ENCODE assay signal across 2 cellular contexts in the genomic region with DNA sequence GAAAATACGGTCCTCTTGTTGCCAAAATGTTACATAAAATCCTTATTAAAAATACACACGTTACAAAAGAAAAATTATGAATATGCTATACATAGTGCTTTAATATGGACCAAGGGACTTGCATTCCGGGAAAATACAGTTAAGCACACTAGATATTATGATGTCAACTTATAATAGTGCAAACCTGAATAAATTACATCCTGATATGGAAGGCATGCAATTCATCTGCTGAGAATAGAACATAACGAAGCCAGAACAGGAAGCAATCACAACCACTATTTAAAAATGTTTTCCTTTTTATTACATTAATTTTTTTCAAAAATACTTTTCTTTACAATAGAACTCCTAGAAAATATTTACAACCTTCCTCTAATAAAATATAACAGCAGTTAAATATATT.
TF ChIP-seq lines count a peak whose summit lies in the region.

No MANE protein-coding gene starts in this region.

TF ChIP-seq in HCT116, 20 proteins besides CTCF, POLR2A, EP300 and RAD21 (continued from another document):
- no peak for TF ChIP-seq TCF7L2 (IDR thresholded peaks at IDR 0.05; ENCODE audit: borderline replicate concordance, extremely low read depth, insufficient read depth, insufficient read length)
- TF ChIP-seq POLR2AphosphoS5 (IDR thresholded peaks at IDR 0.05; ENCODE audit: low read depth, low read length), result no peak
- TF ChIP-seq FOSL1 (IDR thresholded peaks at IDR 0.05; ENCODE audit: low read depth), result no peak
- no peak for TF ChIP-seq EZH2phosphoT487 (IDR thresholded peaks at IDR 0.05; ENCODE audit: borderline replicate concordance)
- TF ChIP-seq, protein P1, sequence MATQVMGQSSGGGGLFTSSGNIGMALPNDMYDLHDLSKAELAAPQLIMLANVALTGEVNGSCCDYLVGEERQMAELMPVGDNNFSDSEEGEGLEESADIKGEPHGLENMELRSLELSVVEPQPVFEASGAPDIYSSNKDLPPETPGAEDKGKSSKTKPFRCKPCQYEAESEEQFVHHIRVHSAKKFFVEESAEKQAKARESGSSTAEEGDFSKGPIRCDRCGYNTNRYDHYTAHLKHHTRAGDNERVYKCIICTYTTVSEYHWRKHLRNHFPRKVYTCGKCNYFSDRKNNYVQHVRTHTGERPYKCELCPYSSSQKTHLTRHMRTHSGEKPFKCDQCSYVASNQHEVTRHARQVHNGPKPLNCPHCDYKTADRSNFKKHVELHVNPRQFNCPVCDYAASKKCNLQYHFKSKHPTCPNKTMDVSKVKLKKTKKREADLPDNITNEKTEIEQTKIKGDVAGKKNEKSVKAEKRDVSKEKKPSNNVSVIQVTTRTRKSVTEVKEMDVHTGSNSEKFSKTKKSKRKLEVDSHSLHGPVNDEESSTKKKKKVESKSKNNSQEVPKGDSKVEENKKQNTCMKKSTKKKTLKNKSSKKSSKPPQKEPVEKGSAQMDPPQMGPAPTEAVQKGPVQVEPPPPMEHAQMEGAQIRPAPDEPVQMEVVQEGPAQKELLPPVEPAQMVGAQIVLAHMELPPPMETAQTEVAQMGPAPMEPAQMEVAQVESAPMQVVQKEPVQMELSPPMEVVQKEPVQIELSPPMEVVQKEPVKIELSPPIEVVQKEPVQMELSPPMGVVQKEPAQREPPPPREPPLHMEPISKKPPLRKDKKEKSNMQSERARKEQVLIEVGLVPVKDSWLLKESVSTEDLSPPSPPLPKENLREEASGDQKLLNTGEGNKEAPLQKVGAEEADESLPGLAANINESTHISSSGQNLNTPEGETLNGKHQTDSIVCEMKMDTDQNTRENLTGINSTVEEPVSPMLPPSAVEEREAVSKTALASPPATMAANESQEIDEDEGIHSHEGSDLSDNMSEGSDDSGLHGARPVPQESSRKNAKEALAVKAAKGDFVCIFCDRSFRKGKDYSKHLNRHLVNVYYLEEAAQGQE (IDR thresholded peaks at IDR 0.05; ENCODE audit: low read depth), result no peak
- TF ChIP-seq JUND (IDR thresholded peaks at IDR 0.05), result no peak
- TF ChIP-seq, protein P2, sequence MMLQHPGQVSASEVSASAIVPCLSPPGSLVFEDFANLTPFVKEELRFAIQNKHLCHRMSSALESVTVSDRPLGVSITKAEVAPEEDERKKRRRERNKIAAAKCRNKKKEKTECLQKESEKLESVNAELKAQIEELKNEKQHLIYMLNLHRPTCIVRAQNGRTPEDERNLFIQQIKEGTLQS (IDR thresholded peaks at IDR 0.05), result no peak
- no peak for TF ChIP-seq SP1 (IDR thresholded peaks at IDR 0.05; ENCODE audit: low read depth)
- no peak for TF ChIP-seq ZFX (IDR thresholded peaks at IDR 0.05)
TF ChIP-seq in HCT116: peak in this region for 0.

TF ChIP-seq in SK-N-SH treated with all-trans-retinoic acid at 6 μM for 48 hours, 23 proteins besides CTCF, POLR2A, EP300 and RAD21 (continued from another document):
- TF ChIP-seq, protein P3, sequence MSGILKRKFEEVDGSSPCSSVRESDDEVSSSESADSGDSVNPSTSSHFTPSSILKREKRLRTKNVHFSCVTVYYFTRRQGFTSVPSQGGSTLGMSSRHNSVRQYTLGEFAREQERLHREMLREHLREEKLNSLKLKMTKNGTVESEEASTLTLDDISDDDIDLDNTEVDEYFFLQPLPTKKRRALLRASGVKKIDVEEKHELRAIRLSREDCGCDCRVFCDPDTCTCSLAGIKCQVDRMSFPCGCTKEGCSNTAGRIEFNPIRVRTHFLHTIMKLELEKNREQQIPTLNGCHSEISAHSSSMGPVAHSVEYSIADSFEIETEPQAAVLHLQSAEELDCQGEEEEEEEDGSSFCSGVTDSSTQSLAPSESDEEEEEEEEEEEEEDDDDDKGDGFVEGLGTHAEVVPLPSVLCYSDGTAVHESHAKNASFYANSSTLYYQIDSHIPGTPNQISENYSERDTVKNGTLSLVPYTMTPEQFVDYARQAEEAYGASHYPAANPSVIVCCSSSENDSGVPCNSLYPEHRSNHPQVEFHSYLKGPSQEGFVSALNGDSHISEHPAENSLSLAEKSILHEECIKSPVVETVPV (CRISPR knock-in tag; IDR thresholded peaks at IDR 0.05), result no peak
- TF ChIP-seq ISL1 (CRISPR knock-in tag; IDR thresholded peaks at IDR 0.05), result peak; percentile 62
